In genomic region chr1:1551524-1552262, GRCh38 we compare ENCODE assay signal across 24 cellular contexts. TPM values are rescaled to one million over a fixed set of nuclear protein-coding genes. Genes with fewer than 3 reads are reported as not detected.
A peak's percentile ranks its signal among the peaks of the same experiment; 100 is the strongest.
DNase-seq lines count a peak whose midpoint lies in the region; ATAC-seq, FAIRE-seq and TF ChIP-seq lines count a peak whose summit lies in the region.
"Had no signal": no experiment of that assay in that cellular context is flagged by ENCODE, and none has a peak within 500 bp of the region (broad histone marks: within the 10 kb centered on the region; RNA-seq: fewer than 3 reads in every experiment).

No MANE protein-coding gene starts in this region.

- H3K4me1 ChIP-seq in HEK293 (ENCODE audit: control insufficient read depth, insufficient read depth, low read length), result no peaks in the 10 kb centered on the region; the same call in 1 of the 2 replicates
- H3K4me1 ChIP-seq: lower lobe of right lung had no signal

- no peak for FAIRE-seq in frontal cortex (lab: Jason Lieb, UNC)
- FAIRE-seq: colon, GM18507, H54, kidney, RCC 7860, TTC549 had no signal

- TF ChIP-seq CTCF in HEK293 (tag by site-specific recombination; IDR thresholded peaks at IDR 0.05), result no peak
- no peak for TF ChIP-seq CTCF in dorsolateral prefrontal cortex (IDR thresholded peaks at IDR 0.05 in 54 of 56, conservative IDR thresholded peaks at IDR 0.05 in 2 of 56; ENCODE audit: low read depth in 1 of 56, partially characterized antibody in 56 of 56)
- TF ChIP-seq CTCF in osteocyte (IDR thresholded peaks at IDR 0.05), result no peak
- no peak for TF ChIP-seq CTCF in mesothelial cell of epicardium (IDR thresholded peaks at IDR 0.05; ENCODE audit: unreplicated experiment)

- peak overlapping the region; percentile 25 for H3K27ac ChIP-seq in HEK293 (ENCODE audit: extremely low read depth, low read depth, low read length)
- peak overlapping the region in 51 of 59 donors; percentile 27 to 89 (median 79) for H3K27ac ChIP-seq in dorsolateral prefrontal cortex
- H3K27ac ChIP-seq: lower lobe of right lung had no signal

- H3K27me3 Mint-ChIP-seq in activated T-cell treated with anti-CD3 and anti-CD28 coated beads, Interleukin-2, amount 50 U/mL, for 24 hours, result no peaks in the 10 kb centered on the region
- H3K27me3 Mint-ChIP-seq in activated T-cell treated with anti-CD3 and anti-CD28 coated beads, Interleukin-2, amount 50 U/mL, for 4 hours (ENCODE audit: low read depth), result no peaks in the 10 kb centered on the region
- H3K27me3 Mint-ChIP-seq in osteocyte (ENCODE audit: unreplicated experiment), result no peaks in the 10 kb centered on the region
- no peaks in the 10 kb centered on the region for H3K27me3 Mint-ChIP-seq in mesothelial cell of epicardium (ENCODE audit: low read depth)
- H3K27me3 Mint-ChIP-seq: activated naive CD8-positive, alpha-beta T cell had no signal

- H3K4me3 ChIP-seq in HEK293 (ENCODE audit: low read depth, low read length) (no peak overlapping the region), dorsolateral prefrontal cortex (no peak overlapping the region)
- H3K4me3 ChIP-seq: esophagus muscularis mucosa, lower lobe of right lung had no signal

- H3K9me3 ChIP-seq in HEK293 (ENCODE audit: control insufficient read depth, insufficient read depth, low read depth, low read length), result no peaks in the 10 kb centered on the region
- H3K9me3 ChIP-seq: esophagus muscularis mucosa, lower lobe of right lung had no signal

- no peak overlapping the region for H3K4me3 Mint-ChIP-seq in activated T-cell treated with anti-CD3 and anti-CD28 coated beads, Interleukin-2, amount 50 U/mL, for 24 hours
- H3K4me3 Mint-ChIP-seq in activated T-cell treated with anti-CD3 and anti-CD28 coated beads, Interleukin-2, amount 50 U/mL, for 4 hours, result no peak overlapping the region
- H3K4me3 Mint-ChIP-seq in osteocyte (ENCODE audit: unreplicated experiment) (no peak overlapping the region), mesothelial cell of epicardium (no peak overlapping the region)
- H3K4me3 Mint-ChIP-seq: activated naive CD8-positive, alpha-beta T cell had no signal

- H3K9me3 Mint-ChIP-seq in activated T-cell treated with anti-CD3 and anti-CD28 coated beads, Interleukin-2, amount 50 U/mL, for 24 hours, result no peaks in the 10 kb centered on the region
- H3K9me3 Mint-ChIP-seq in activated T-cell treated with anti-CD3 and anti-CD28 coated beads, Interleukin-2, amount 50 U/mL, for 4 hours, result no peaks in the 10 kb centered on the region
- no peaks in the 10 kb centered on the region for H3K9me3 Mint-ChIP-seq in osteocyte (ENCODE audit: unreplicated experiment)
- H3K9me3 Mint-ChIP-seq in mesothelial cell of epicardium, result no peaks in the 10 kb centered on the region

- peaks cover 4 to 51% of the 10 kb centered on the region in 2 experiments; a peak in 2 of 3 replicates for H3K36me3 ChIP-seq in HEK293 (ENCODE audit: control insufficient read depth in 2 of 2, insufficient read depth in 1 of 2, low read length in 2 of 2)

- intact Hi-C loops in dorsolateral prefrontal cortex (cut with DNase I), result no loop called here

- ATAC-seq in activated T-cell treated with anti-CD3 and anti-CD28 coated beads, Interleukin-2, amount 50 U/mL, for 4 hours, result no peak
- ATAC-seq in GM21576 (IDR thresholded peaks at IDR 0.05; ENCODE audit: unreplicated experiment), result no peak
- ATAC-seq: lower lobe of right lung had no signal

- H3K4me1 Mint-ChIP-seq in activated T-cell treated with anti-CD3 and anti-CD28 coated beads, Interleukin-2, amount 50 U/mL, for 24 hours (ENCODE audit: low read depth), result peaks cover 12% of the 10 kb centered on the region
- peaks cover 3% of the 10 kb centered on the region for H3K4me1 Mint-ChIP-seq in activated T-cell treated with anti-CD3 and anti-CD28 coated beads, Interleukin-2, amount 50 U/mL, for 4 hours (ENCODE audit: low read depth)
- H3K4me1 Mint-ChIP-seq in osteocyte (ENCODE audit: unreplicated experiment), result peaks cover 21% of the 10 kb centered on the region
- no peaks in the 10 kb centered on the region for H3K4me1 Mint-ChIP-seq in mesothelial cell of epicardium

- DNase-seq in activated T-cell treated with anti-CD3 and anti-CD28 coated beads, Interleukin-2, amount 50 U/mL, for 24 hours, result no peak
- DNase-seq in activated T-cell treated with anti-CD3 and anti-CD28 coated beads, Interleukin-2, amount 50 U/mL, for 4 hours, result no peak
- DNase-seq in dorsolateral prefrontal cortex (no peak), osteocyte (ENCODE audit: extremely low spot score, unreplicated experiment) (no peak), mesothelial cell of epicardium (ENCODE audit: low spot score in 2 of 2, unreplicated experiment in 2 of 2) (no peak), frontal cortex (ENCODE audit: low spot score in 2 of 2) (no peak)
- DNase-seq: activated T-cell treated with anti-CD3 and anti-CD28 coated beads, Interleukin-2, amount 50 U/mL, for 48 hours; DMS79; kidney; lower lobe of right lung; NCI-H1048; NCI-H526 treated with DMSO at 0.1 percent for 48 hours; stimulated activated CD8-positive, alpha-beta memory T cell treated with anti-CD3 and anti-CD28 coated beads, Interleukin-4, amount 100 ng/mL, for 48 hours; T-helper 1 cell had no signal

- peak overlapping the region; percentile 52 for H3K27ac Mint-ChIP-seq in activated T-cell treated with anti-CD3 and anti-CD28 coated beads, Interleukin-2, amount 50 U/mL, for 24 hours
- H3K27ac Mint-ChIP-seq in osteocyte (ENCODE audit: unreplicated experiment), result peak overlapping the region; percentile 60
- no peak overlapping the region for H3K27ac Mint-ChIP-seq in mesothelial cell of epicardium
- H3K27ac Mint-ChIP-seq: activated naive CD8-positive, alpha-beta T cell had no signal

- peaks cover 40% of the 10 kb centered on the region for H3K36me3 Mint-ChIP-seq in activated T-cell treated with anti-CD3 and anti-CD28 coated beads, Interleukin-2, amount 50 U/mL, for 24 hours (ENCODE audit: low read depth)
- peaks cover 3% of the 10 kb centered on the region for H3K36me3 Mint-ChIP-seq in activated T-cell treated with anti-CD3 and anti-CD28 coated beads, Interleukin-2, amount 50 U/mL, for 4 hours (ENCODE audit: insufficient read depth)
- no peaks in the 10 kb centered on the region for H3K36me3 Mint-ChIP-seq in osteocyte (ENCODE audit: unreplicated experiment)
- no peaks in the 10 kb centered on the region for H3K36me3 Mint-ChIP-seq in mesothelial cell of epicardium
- H3K36me3 Mint-ChIP-seq: activated naive CD8-positive, alpha-beta T cell had no signal

- CTCF ChIA-PET in HEK293 (lab: Yijun Ruan, JAX), result no interaction called here

- POLR2A ChIA-PET in HEK293 (lab: Yijun Ruan, JAX), result no interaction called here

- no peaks in the 10 kb centered on the region for H3K27me3 ChIP-seq in dorsolateral prefrontal cortex
- H3K27me3 ChIP-seq: esophagus muscularis mucosa had no signal

TF ChIP-seq in HEK293, 187 proteins besides CTCF, POLR2A, EP300 and RAD21 (continues in another document):
- TF ChIP-seq ZNF155 (tag by site-specific recombination; IDR thresholded peaks at IDR 0.05) (no peak), ZNF10 (tag by site-specific recombination; IDR thresholded peaks at IDR 0.05) (peak; percentile 61), PRDM10 (tag by site-specific recombination; IDR thresholded peaks at IDR 0.05) (0 out of 2 replicates have a peak, but pooled peaks have one; percentile 17), ZNF600 (tag by site-specific recombination; IDR thresholded peaks at IDR 0.05) (peak; percentile 61)

RNA-seq across cellular contexts. Expression of gene TMEM240, which starts 11.3 kb away (rescaled TPM):
- under 1 TPM in 2 of 3 donors, not detected in 1; 0.46 to 0.63 TPM for total RNA-seq in activated T-cell treated with anti-CD3 and anti-CD28 coated beads, Interleukin-2, amount 50 U/mL, for 4 hours
- total RNA-seq in dorsolateral prefrontal cortex, result 10 to 100 TPM; 14.3 to 63.6 (median 37.6) TPM
- total RNA-seq in osteocyte, result 12.4 and 16.6 TPM in 2 replicates
- total RNA-seq in mesothelial cell of epicardium, result 16.7 to 18.3 TPM (median 17.3 TPM) in 3 replicates
- 16.3 TPM for total RNA-seq in frontal cortex
- total RNA-seq: A172 had no signal

RNA-seq across cellular contexts. Expression of gene SSU72, which starts 23.0 kb away (rescaled TPM):
- 100 to 1,000 TPM; 142 to 170 (median 148) TPM for total RNA-seq in activated T-cell treated with anti-CD3 and anti-CD28 coated beads, Interleukin-2, amount 50 U/mL, for 4 hours
- total RNA-seq in dorsolateral prefrontal cortex (100 to 1,000 TPM in 102 of 120 experiments, 10 to 100 TPM in 18; 79.2 to 139 (median 114) TPM), osteocyte (117 and 121 TPM in 2 replicates), mesothelial cell of epicardium (97.2 to 98.8 TPM (median 97.4 TPM) in 3 replicates), frontal cortex (34.2 TPM)

RNA-seq across cellular contexts. Expression of gene ATAD3A, which starts 39.7 kb away (rescaled TPM):
- total RNA-seq in activated T-cell treated with anti-CD3 and anti-CD28 coated beads, Interleukin-2, amount 50 U/mL, for 4 hours, result 100 to 1,000 TPM; 151 to 180 (median 154) TPM
- total RNA-seq in dorsolateral prefrontal cortex, result 10 to 100 TPM; 12.3 to 33.0 (median 20.2) TPM
- 30.0 and 31.7 TPM in 2 replicates for total RNA-seq in osteocyte
- total RNA-seq in mesothelial cell of epicardium, result 31.8 to 35.4 TPM (median 35.3 TPM) in 3 replicates
- total RNA-seq in frontal cortex, result 9.0 TPM

RNA-seq across cellular contexts. Expression of gene FNDC10, which starts 48.2 kb away (rescaled TPM):
- total RNA-seq in activated T-cell treated with anti-CD3 and anti-CD28 coated beads, Interleukin-2, amount 50 U/mL, for 4 hours, result 1 to 10 TPM; 3.0 to 4.8 (median 3.8) TPM
- total RNA-seq in dorsolateral prefrontal cortex (10 to 100 TPM in 115 of 120 experiments, 1 to 10 TPM in 5; 8.1 to 32.9 (median 19.4) TPM), osteocyte (25.6 and 28.0 TPM in 2 replicates), mesothelial cell of epicardium (5.4 to 6.2 TPM (median 5.4 TPM) in 3 replicates), frontal cortex (2.9 TPM)
- total RNA-seq: A172 had no signal
